ENCODE assay signal across 13 cellular contexts in genomic region chr4:179664628-179665027, GRCh38.
DNase-seq lines count a peak whose midpoint lies in the region; ATAC-seq lines count a peak whose summit lies in the region.
"Had no signal": no experiment of that assay in that cellular context is flagged by ENCODE, and none has a peak within 500 bp of the region (broad histone marks: within the 10 kb centered on the region; RNA-seq: fewer than 3 reads in every experiment).

No MANE protein-coding gene starts in this region.

- no peak overlapping the region for H2BK5ac ChIP-seq in neuronal stem cell (ENCODE audit: low read length)

- no peak overlapping the region for H4K8ac ChIP-seq in neuronal stem cell (ENCODE audit: low read depth, low read length)

- no peak overlapping the region for H4K91ac ChIP-seq in neuronal stem cell (ENCODE audit: low read depth, low read length, poor library complexity)

- peak; percentile 65 for ATAC-seq in stimulated activated naive CD8-positive, alpha-beta T cell treated with anti-CD3 and anti-CD28 coated beads, Interleukin-15, amount 100 ng/mL, for 72 hours
- no peak for ATAC-seq in stimulated activated naive CD8-positive, alpha-beta T cell treated with anti-CD3 and anti-CD28 coated beads, Interleukin-15, Interleukin-2, amounts not matched to agents 100 U/mL and 50 U/mL, for 24 hours
- no peak for ATAC-seq in effector memory CD8-positive, alpha-beta T cell (replicated peaks)
- ATAC-seq: A549, HCT116 had no signal

- H3K4ac ChIP-seq in neuronal stem cell (ENCODE audit: low read length) = no peak overlapping the region

- no peak overlapping the region for H3K27ac Mint-ChIP-seq in stimulated activated naive CD8-positive, alpha-beta T cell treated with anti-CD3 and anti-CD28 coated beads, Interleukin-15, amount 100 ng/mL, for 72 hours
- H3K27ac Mint-ChIP-seq in effector memory CD8-positive, alpha-beta T cell = no peak overlapping the region

- H3K9me3 ChIP-seq in neuronal stem cell (replicated peaks in 1 of 2; ENCODE audit: control insufficient read depth in 2 of 2, insufficient read depth in 1 of 2, low read depth in 1 of 2, low read length in 2 of 2) = no peaks in the 10 kb centered on the region
- H3K9me3 ChIP-seq: A549, BE2C had no signal

- H2BK12ac ChIP-seq in neuronal stem cell (ENCODE audit: low read length) = no peak overlapping the region

- H3K4me2 ChIP-seq in neuronal stem cell (ENCODE audit: insufficient read depth, low read length, poor library complexity, severe bottlenecking) = no peak overlapping the region
- H3K4me2 ChIP-seq: A549 had no signal

- H2AFZ ChIP-seq in neuronal stem cell (ENCODE audit: low read length) = no peak overlapping the region

- H3K4me3 Mint-ChIP-seq in stimulated activated naive CD8-positive, alpha-beta T cell treated with anti-CD3 and anti-CD28 coated beads, Interleukin-15, amount 100 ng/mL, for 72 hours = no peak overlapping the region
- H3K4me3 Mint-ChIP-seq in effector memory CD8-positive, alpha-beta T cell = no peak overlapping the region

- no peak overlapping the region for H3K4me3 ChIP-seq in neuronal stem cell (ENCODE audit: low read length in 2 of 2)
- H3K4me3 ChIP-seq: A549 had no signal

- no peaks in the 10 kb centered on the region for H3K4me1 Mint-ChIP-seq in stimulated activated naive CD8-positive, alpha-beta T cell treated with anti-CD3 and anti-CD28 coated beads, Interleukin-15, amount 100 ng/mL, for 72 hours
- H3K4me1 Mint-ChIP-seq in effector memory CD8-positive, alpha-beta T cell (ENCODE audit: low read depth in 2 of 2) = no peaks in the 10 kb centered on the region
- H3K4me1 Mint-ChIP-seq: CD4-positive, alpha-beta memory T cell had no signal

- no peaks in the 10 kb centered on the region for H3K27me3 Mint-ChIP-seq in stimulated activated naive CD8-positive, alpha-beta T cell treated with anti-CD3 and anti-CD28 coated beads, Interleukin-15, amount 100 ng/mL, for 72 hours
- H3K27me3 Mint-ChIP-seq in effector memory CD8-positive, alpha-beta T cell = no peaks in the 10 kb centered on the region
- H3K27me3 Mint-ChIP-seq: CD4-positive, alpha-beta memory T cell had no signal

- peak overlapping the region; percentile 67 for H3K18ac ChIP-seq in neuronal stem cell (ENCODE audit: low read length)

- H3K27me3 ChIP-seq in neuronal stem cell (ENCODE audit: control insufficient read depth in 3 of 3, insufficient read depth in 3 of 3, low read depth in 1 of 3, low read length in 3 of 3) = no peaks in the 10 kb centered on the region
- H3K27me3 ChIP-seq: BE2C had no signal

- no peak overlapping the region for H3K9ac ChIP-seq in neuronal stem cell (ENCODE audit: low read depth, low read length, poor library complexity)

- H3K36me3 ChIP-seq in neuronal stem cell (replicated peaks in 1 of 2; ENCODE audit: control insufficient read depth in 2 of 2, insufficient read depth in 2 of 2, low read length in 2 of 2) = no peaks in the 10 kb centered on the region
- H3K36me3 ChIP-seq: BE2C had no signal

- H3K36me3 Mint-ChIP-seq in effector memory CD8-positive, alpha-beta T cell (ENCODE audit: insufficient read depth) = no peaks in the 10 kb centered on the region
- H3K36me3 Mint-ChIP-seq: CD4-positive, alpha-beta memory T cell had no signal

- DNase-seq in stimulated activated naive CD8-positive, alpha-beta T cell treated with anti-CD3 and anti-CD28 coated beads, Interleukin-15, amount 100 ng/mL, for 72 hours = no peak
- no peak for DNase-seq in stimulated activated naive CD8-positive, alpha-beta T cell treated with anti-CD3 and anti-CD28 coated beads, Interleukin-15, Interleukin-2, amounts not matched to agents 100 U/mL and 50 U/mL, for 24 hours
- DNase-seq in MV-4-11 (lab: John Stamatoyannopoulos, UW) (peak; percentile 22), neuronal stem cell (ENCODE audit: low spot score) (no peak)
- DNase-seq in stimulated activated CD4-positive, alpha-beta T cell treated with anti-CD3 and anti-CD28 coated beads, Interleukin-2, amount 100 ng/mL, for 24 hours = no peak
- DNase-seq in effector memory CD8-positive, alpha-beta T cell = no peak
- DNase-seq: BE2C, DMS79, IMR-90 had no signal

- no CpG with 5 or more reads among the region's 6 CpGs for WGBS in neuronal stem cell (ENCODE audit: extremely low coverage in 2 of 2, insufficient read length in 2 of 2, insufficient replicate concordance in 1 of 2), 2 donors

- H3K9me3 Mint-ChIP-seq in stimulated activated naive CD8-positive, alpha-beta T cell treated with anti-CD3 and anti-CD28 coated beads, Interleukin-15, amount 100 ng/mL, for 72 hours = peaks cover 16 to 20% of the 10 kb centered on the region in 2 donors
- H3K9me3 Mint-ChIP-seq in effector memory CD8-positive, alpha-beta T cell = peaks cover 20 to 31% of the 10 kb centered on the region in 2 donors

- H2BK120ac ChIP-seq in neuronal stem cell (ENCODE audit: low read depth, low read length) = no peak overlapping the region

- H3K23ac ChIP-seq in neuronal stem cell (ENCODE audit: low read depth, low read length, poor library complexity) = no peak overlapping the region

- H3K4me1 ChIP-seq in neuronal stem cell (ENCODE audit: control insufficient read depth in 2 of 2, insufficient read depth in 1 of 2, low read depth in 1 of 2, low read length in 2 of 2) = no peaks in the 10 kb centered on the region
- H3K4me1 ChIP-seq: A549, BE2C had no signal

- H2BK15ac ChIP-seq in neuronal stem cell (ENCODE audit: low read length) = no peak overlapping the region

- H2AK5ac ChIP-seq in neuronal stem cell (ENCODE audit: low read depth, low read length) = no peak overlapping the region

- no peak overlapping the region for H3K14ac ChIP-seq in neuronal stem cell (ENCODE audit: low read length)

- no peak overlapping the region for H3K27ac ChIP-seq in neuronal stem cell (replicated peaks; ENCODE audit: low read length)
- H3K27ac ChIP-seq: A549, C4-2B had no signal

- no peaks in the 10 kb centered on the region for H3K79me1 ChIP-seq in neuronal stem cell (ENCODE audit: low read depth, low read length)
